In genomic region chr13:38309397-38309796, GRCh38 we compare ENCODE assay signal across 15 cellular contexts. TPM values are rescaled to one million over a fixed set of nuclear protein-coding genes. Genes with fewer than 3 reads are reported as not detected.
DNase-seq lines count a peak whose midpoint lies in the region; ATAC-seq and TF ChIP-seq lines count a peak whose summit lies in the region.
"Had no signal": no experiment of that assay in that cellular context is flagged by ENCODE, and none has a peak within 500 bp of the region (broad histone marks: within the 10 kb centered on the region; RNA-seq: fewer than 3 reads in every experiment).

No MANE protein-coding gene starts in this region.

- H3K36me3 ChIP-seq in mesendoderm (ENCODE audit: control insufficient read depth, insufficient read depth, low read length) (no peaks in the 10 kb centered on the region), testis (ENCODE audit: low read depth, missing control alignments) (no peaks in the 10 kb centered on the region)
- H3K36me3 ChIP-seq: HAP-1, Peyer's patch had no signal

- no peak overlapping the region for H2BK120ac ChIP-seq in mesendoderm (ENCODE audit: low read depth, low read length)

- no peak overlapping the region for H3K56ac ChIP-seq in mesendoderm (ENCODE audit: low read length)

- TF ChIP-seq CTCF in epithelial cell of esophagus (IDR thresholded peaks at IDR 0.05; ENCODE audit: insufficient read depth, low read depth, low read length, missing control alignments) (no peak), testis (IDR thresholded peaks at IDR 0.05) (no peak)

- H2AK5ac ChIP-seq in mesendoderm (ENCODE audit: low read length) = no peak overlapping the region

- H3K27ac ChIP-seq in mesendoderm (ENCODE audit: low read depth, low read length) = no peak overlapping the region
- no peak overlapping the region for H3K27ac ChIP-seq in testis
- H3K27ac ChIP-seq: Peyer's patch had no signal

- no peak overlapping the region for H3K23ac ChIP-seq in mesendoderm (ENCODE audit: low read length)

- H3K4me1 Mint-ChIP-seq in activated T-cell treated with anti-CD3 and anti-CD28 coated beads, Interleukin-2, amount 50 U/mL, for 4 hours (ENCODE audit: low read depth) = no peaks in the 10 kb centered on the region

- no peak overlapping the region for H3K9ac ChIP-seq in mesendoderm (ENCODE audit: low read length)

- intact Hi-C loops in testis (cut with DNase I; ENCODE audit: low total_unique reads) = no loop called here

- no peaks in the 10 kb centered on the region for H3K79me1 ChIP-seq in mesendoderm (ENCODE audit: low read length)

- no peak overlapping the region for H4K8ac ChIP-seq in mesendoderm (ENCODE audit: low read depth, low read length)

- H3K4me3 Mint-ChIP-seq in activated T-cell treated with anti-CD3 and anti-CD28 coated beads, Interleukin-2, amount 50 U/mL, for 4 hours = no peak overlapping the region
- H3K4me3 Mint-ChIP-seq: CD4-positive, alpha-beta memory T cell had no signal

- H3K9me3 Mint-ChIP-seq in activated T-cell treated with anti-CD3 and anti-CD28 coated beads, Interleukin-2, amount 50 U/mL, for 4 hours = no peaks in the 10 kb centered on the region

- no peak for DNase-seq in activated T-cell treated with anti-CD3 and anti-CD28 coated beads, Interleukin-2, amount 50 U/mL, for 4 hours
- no peak for DNase-seq in activated T-cell treated with anti-CD3 and anti-CD28 coated beads, Interleukin-2, amount 50 U/mL, for 1 hour
- DNase-seq in HT1080 (ENCODE audit: low read depth) (peak; percentile 7), epithelial cell of esophagus (ENCODE audit: low read depth) (peak; percentile 84), kidney tubule cell (ENCODE audit: low spot score) (peak; percentile 60), mesendoderm (no peak), testis (no peak)
- DNase-seq: CD4-positive, alpha-beta memory T cell; NCI-H1105 treated with DMSO at 0.1 percent for 48 hours; NCI-H1694 treated with DMSO at 0.1 percent for 48 hours; NCI-H524 treated with DMSO at 0.1 percent for 48 hours; Peyer's patch; Right ventricle myocardium superior had no signal

- no peaks in the 10 kb centered on the region for H3K79me2 ChIP-seq in mesendoderm (ENCODE audit: control insufficient read depth, insufficient read depth, low read length)

- H3K4me3 ChIP-seq in epithelial cell of esophagus (ENCODE audit: low read length) (no peak overlapping the region), mesendoderm (ENCODE audit: low read length) (no peak overlapping the region), testis (no peak overlapping the region)
- H3K4me3 ChIP-seq: HAP-1, Peyer's patch had no signal

- H3K27me3 Mint-ChIP-seq in activated T-cell treated with anti-CD3 and anti-CD28 coated beads, Interleukin-2, amount 50 U/mL, for 4 hours (ENCODE audit: low read depth) = no peaks in the 10 kb centered on the region
- H3K27me3 Mint-ChIP-seq: CD4-positive, alpha-beta memory T cell had no signal

- TF ChIP-seq POLR2A in testis (IDR thresholded peaks at IDR 0.05) = no peak

- no peak overlapping the region for H3K4me2 ChIP-seq in mesendoderm (ENCODE audit: low read length)

- no peak overlapping the region for H4K5ac ChIP-seq in mesendoderm (ENCODE audit: low read length)

- H3K27me3 ChIP-seq in mesendoderm (ENCODE audit: insufficient read depth, low read length, poor library complexity) (no peaks in the 10 kb centered on the region), testis (no peaks in the 10 kb centered on the region)
- H3K27me3 ChIP-seq: Peyer's patch had no signal

- H2BK15ac ChIP-seq in mesendoderm (replicated peaks; ENCODE audit: low read depth) = no peak overlapping the region

- no peaks in the 10 kb centered on the region for H3K36me3 Mint-ChIP-seq in activated T-cell treated with anti-CD3 and anti-CD28 coated beads, Interleukin-2, amount 50 U/mL, for 4 hours (ENCODE audit: insufficient read depth)
- H3K36me3 Mint-ChIP-seq: CD4-positive, alpha-beta memory T cell had no signal

- H3K4ac ChIP-seq in mesendoderm (ENCODE audit: low read depth, low read length) = no peak overlapping the region

- no peak overlapping the region for H3K18ac ChIP-seq in mesendoderm (ENCODE audit: low read length)

- H3K4me1 ChIP-seq in mesendoderm (ENCODE audit: control insufficient read depth, low read depth, low read length) (no peaks in the 10 kb centered on the region), testis (no peaks in the 10 kb centered on the region)
- H3K4me1 ChIP-seq: HAP-1, Peyer's patch had no signal

- ATAC-seq in activated T-cell treated with anti-CD3 and anti-CD28 coated beads, Interleukin-2, amount 50 U/mL, for 4 hours = peak; percentile 34 to 46
- no peak for ATAC-seq in HG02870 (IDR thresholded peaks at IDR 0.05; ENCODE audit: unreplicated experiment)

- no peak overlapping the region for H2BK5ac ChIP-seq in mesendoderm (ENCODE audit: low read length)

- no peaks in the 10 kb centered on the region for H3K9me3 ChIP-seq in testis
- H3K9me3 ChIP-seq: HAP-1, Peyer's patch had no signal

RNA-seq across cellular contexts. Expression of gene UFM1, which starts 40.3 kb away (rescaled TPM):
- total RNA-seq in activated T-cell treated with anti-CD3 and anti-CD28 coated beads, Interleukin-2, amount 50 U/mL, for 4 hours = 10 to 100 TPM; 72.3 to 97.6 (median 82.6) TPM
- 29.3 and 33.5 TPM in 2 replicates for total RNA-seq in HT1080 (2014; rRNA removed; shearing (Covaris generic))
- polyA plus RNA-seq in HT1080 (2015; cell fraction: cytosol; rRNA removed) = 49.3 and 56.4 TPM in 2 replicates
- polyA plus RNA-seq in HT1080 (2015; cell fraction: nucleus; rRNA removed) = 74.5 and 78.4 TPM in 2 replicates
- 30.6 TPM for polyA plus RNA-seq in mesendoderm (2013, experiment 1 of 2)
- 31.8 TPM for polyA plus RNA-seq in mesendoderm (2013, experiment 2 of 2)
- 10 to 100 TPM; 26.5 to 30.8 TPM for total RNA-seq in testis
- polyA plus RNA-seq in testis (ENCODE audit: insufficient read depth, low read depth, low replicate concordance) = 21.4 TPM

Comparison
In these comparisons a context has a peak if more than half of its experiments do, and no peak if none do; other contexts are left out.
1. DNase-seq: peak in HT1080 (single experiment), epithelial cell of esophagus (single experiment) and kidney tubule cell (single experiment); none in activated T-cell treated with anti-CD3 and anti-CD28 coated beads, Interleukin-2, amount 50 U/mL, for 4 hours (single experiment), activated T-cell treated with anti-CD3 and anti-CD28 coated beads, Interleukin-2, amount 50 U/mL, for 1 hour (single experiment), mesendoderm (single experiment) and testis (single experiment).